Comparison of ENCODE assay signal across 14 cellular contexts in genomic region chr11:68596231-68596630, GRCh38.
"Had no signal": no experiment of that assay in that cellular context is flagged by ENCODE, and none has a peak within 500 bp of the region (broad histone marks: within the 10 kb centered on the region; RNA-seq: fewer than 3 reads in every experiment).

No MANE protein-coding gene starts in this region.

- H3K27me3 ChIP-seq: stomach, vagina had no signal

- H3K9me3 ChIP-seq: lower lobe of right lung, stomach, vagina had no signal

- H3K4me3 Mint-ChIP-seq: activated B cell treated with CpG ODN at 0.5 μM for 24 hours; activated CD4-positive, alpha-beta T cell treated with anti-CD3 and anti-CD28 coated beads, Interleukin-2, amount 10 ng/mL, durations not matched to agents 24 days and 14 days; brain; central memory CD8-positive, alpha-beta T cell; naive thymus-derived CD4-positive, alpha-beta T cell had no signal

- H3K4me1 ChIP-seq: lower lobe of right lung, stomach, vagina had no signal

- H3K4me1 Mint-ChIP-seq: activated B cell treated with CpG ODN at 0.5 μM for 24 hours, brain had no signal

- H3K4me3 ChIP-seq: lower lobe of right lung, stomach, vagina had no signal

- DNase-seq: activated B cell treated with CpG ODN at 0.5 μM for 24 hours; activated CD4-positive, alpha-beta T cell treated with anti-CD3 and anti-CD28 coated beads, Interleukin-2, amount 10 ng/mL, durations not matched to agents 24 days and 14 days; activated gamma-delta T cell treated with Interleukin-2 at 50 U/mL for 16 hours; activated T-cell treated with anti-CD3 and anti-CD28 coated beads for 4 hours; amygdala; lower lobe of right lung; naive thymus-derived CD4-positive, alpha-beta T cell; stimulated activated CD4-positive, alpha-beta T cell treated with anti-CD3 and anti-CD28 coated beads, Interleukin-12 subunit alpha, Interleukin-12 subunit beta, amount 100 ng/mL, for 4 hours; stomach; T-helper 2 cell had no signal

- H3K27me3 Mint-ChIP-seq: activated B cell treated with CpG ODN at 0.5 μM for 24 hours; activated CD4-positive, alpha-beta T cell treated with anti-CD3 and anti-CD28 coated beads, Interleukin-2, amount 10 ng/mL, durations not matched to agents 24 days and 14 days; brain; central memory CD8-positive, alpha-beta T cell; naive thymus-derived CD4-positive, alpha-beta T cell had no signal

- ATAC-seq: lower lobe of right lung; naive thymus-derived CD4-positive, alpha-beta T cell; SK-N-SH treated with all-trans-retinoic acid at 6 μM for 48 hours had no signal

- H3K27ac Mint-ChIP-seq: activated B cell treated with CpG ODN at 0.5 μM for 24 hours; activated CD4-positive, alpha-beta T cell treated with anti-CD3 and anti-CD28 coated beads, Interleukin-2, amount 10 ng/mL, durations not matched to agents 24 days and 14 days had no signal

- H3K27ac ChIP-seq: lower lobe of right lung, stomach, vagina had no signal

- H3K9me3 Mint-ChIP-seq: activated B cell treated with CpG ODN at 0.5 μM for 24 hours; activated CD4-positive, alpha-beta T cell treated with anti-CD3 and anti-CD28 coated beads, Interleukin-2, amount 10 ng/mL, durations not matched to agents 24 days and 14 days; brain; central memory CD8-positive, alpha-beta T cell had no signal
